1 cellular context compared by ENCODE assay signal in genomic region chr5:143350790-143351603, GRCh38.
TF ChIP-seq lines count a peak whose summit lies in the region.

No MANE protein-coding gene starts in this region.

TF ChIP-seq in HEK293, 187 proteins besides CTCF, POLR2A, EP300 and RAD21 (continued from another document and continues in another):
- TF ChIP-seq ZNF645 (tag by site-specific recombination; IDR thresholded peaks at IDR 0.05) (no peak), OSR2 (tag by site-specific recombination; IDR thresholded peaks at IDR 0.05) (peak; percentile 87), ZBTB44 (tag by site-specific recombination; IDR thresholded peaks at IDR 0.05) (no peak), SCRT2 (tag by site-specific recombination; IDR thresholded peaks at IDR 0.05) (no peak), ZNF791 (tag by site-specific recombination; IDR thresholded peaks at IDR 0.05) (no peak), ZNF146 (tag by site-specific recombination; IDR thresholded peaks at IDR 0.05) (no peak), ZEB2 (tag by site-specific recombination; IDR thresholded peaks at IDR 0.05) (0 out of 2 replicates have a peak, but pooled peaks have one; percentile 35), GLI2 (tag by site-specific recombination; IDR thresholded peaks at IDR 0.05; ENCODE audit: borderline replicate concordance, low read depth) (no peak), ZBTB49 (tag by site-specific recombination; IDR thresholded peaks at IDR 0.05; ENCODE audit: low read depth) (no peak), ZSCAN18 (tag by site-specific recombination; IDR thresholded peaks at IDR 0.05) (no peak), ZBTB6 (tag by site-specific recombination; IDR thresholded peaks at IDR 0.05) (no peak), ZNF629 (tag by site-specific recombination; IDR thresholded peaks at IDR 0.05) (0 out of 2 replicates have a peak, but pooled peaks have one; percentile 32), ZNF274 (IDR thresholded peaks at IDR 0.05; ENCODE audit: low read length) (no peak), ZNF274 (tag by site-specific recombination; IDR thresholded peaks at IDR 0.05; ENCODE audit: borderline replicate concordance) (no peak), ZNF169 (tag by site-specific recombination; IDR thresholded peaks at IDR 0.05) (no peak), KLF17 (tag by site-specific recombination; IDR thresholded peaks at IDR 0.05) (no peak), YY2 (tag by site-specific recombination; IDR thresholded peaks at IDR 0.05) (no peak), ZNF248 (tag by site-specific recombination; IDR thresholded peaks at IDR 0.05) (no peak), REST (tag by site-specific recombination; IDR thresholded peaks at IDR 0.05) (no peak), ZNF488 (tag by site-specific recombination; IDR thresholded peaks at IDR 0.05) (no peak), BCL11B (tag by site-specific recombination; IDR thresholded peaks at IDR 0.05; ENCODE audit: low read depth) (peak; percentile 47; the same call in 1 of the 2 replicates), GLIS2 (tag by site-specific recombination; IDR thresholded peaks at IDR 0.05) (no peak), PATZ1 (tag by site-specific recombination; IDR thresholded peaks at IDR 0.05) (no peak), ZNF76 (tag by site-specific recombination; IDR thresholded peaks at IDR 0.05; ENCODE audit: borderline replicate concordance, low read depth) (no peak), ELK4 (IDR thresholded peaks at IDR 0.05; ENCODE audit: borderline replicate concordance, low read depth, low read length) (no peak), TCF7L2 (IDR thresholded peaks at IDR 0.05; ENCODE audit: borderline replicate concordance, low read depth, low read length) (no peak), ZNF18 (tag by site-specific recombination; IDR thresholded peaks at IDR 0.05) (no peak), ZNF560 (tag by site-specific recombination; IDR thresholded peaks at IDR 0.05; ENCODE audit: borderline replicate concordance) (no peak), ZNF654 (tag by site-specific recombination; IDR thresholded peaks at IDR 0.05; ENCODE audit: low read depth) (no peak)
